ENCODE assay signal across 1 cellular context in the genomic region with DNA sequence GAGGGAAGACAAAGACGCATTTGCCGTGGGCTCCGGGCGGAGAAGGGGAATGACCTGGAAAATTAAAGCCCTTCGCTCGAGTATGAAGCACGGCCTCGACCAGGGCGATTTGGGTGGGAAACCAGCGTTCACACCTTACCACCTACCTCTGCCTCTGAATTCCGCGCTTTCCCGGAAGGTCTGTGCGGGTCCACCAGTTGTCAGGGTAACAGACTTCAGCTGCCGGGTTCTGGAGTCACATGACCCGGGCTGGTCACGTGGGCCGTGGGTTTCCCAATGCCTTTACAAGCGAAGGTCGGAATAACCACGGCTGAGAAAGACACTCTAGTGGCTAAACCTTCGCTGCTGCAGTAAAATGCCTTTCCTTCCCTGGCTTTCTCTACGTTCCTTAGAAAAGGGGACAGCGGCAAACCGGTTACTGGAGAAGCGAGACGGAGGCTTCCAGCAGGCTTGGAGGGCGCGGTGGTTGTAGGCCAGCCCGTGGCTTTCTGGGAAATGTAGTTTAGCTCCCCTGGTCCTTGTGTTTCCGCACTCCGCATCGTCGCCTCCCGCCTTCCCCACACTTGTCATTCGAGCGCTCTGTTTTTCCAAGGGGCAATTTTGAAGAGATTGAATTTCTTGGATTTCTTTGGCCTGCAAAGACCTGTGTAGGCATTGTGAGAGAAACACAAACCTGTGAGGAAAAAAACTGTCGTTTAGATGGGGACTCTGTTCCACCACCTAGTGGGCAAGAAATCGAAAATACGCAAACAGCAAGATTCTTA.
TF ChIP-seq lines count a peak whose summit lies in the region.

CEP162 (minus strand) TSS at position 210 of the 764 bp plus-strand sequence. CDS start 1,250 bp downstream, outside the sequence.

TF ChIP-seq in Ishikawa, 13 proteins besides CTCF, POLR2A, EP300 and RAD21 (continued from another document):
- TF ChIP-seq USF1 (IDR thresholded peaks at IDR 0.05) (peak; percentile 100), TCF12 (IDR thresholded peaks at IDR 0.05; ENCODE audit: low read depth) (no peak), ZBTB7A (IDR thresholded peaks at IDR 0.05; ENCODE audit: low read depth) (no peak; the same call in 1 of the 2 replicates), YY1 (IDR thresholded peaks at IDR 0.05; ENCODE audit: low read depth) (0 out of 2 replicates have a peak, but pooled peaks have one; percentile 22), CREB1 (IDR thresholded peaks at IDR 0.05; ENCODE audit: low read depth) (no peak), TEAD4 (IDR thresholded peaks at IDR 0.05) (no peak), EGR1 (IDR thresholded peaks at IDR 0.05) (no peak), CEBPB (IDR thresholded peaks at IDR 0.05) (peak; percentile 92), NFIC (IDR thresholded peaks at IDR 0.05) (no peak)
